ENCODE assay signal across 1 cellular context in genomic region chr19:48398329-48399235, GRCh38.
TF ChIP-seq lines count a peak whose summit lies in the region.

No MANE protein-coding gene starts in this region.

TF ChIP-seq in GM12878, 131 proteins besides CTCF, POLR2A, EP300 and RAD21:
- TF ChIP-seq PML (IDR thresholded peaks at IDR 0.05; ENCODE audit: low read length) (no peak), IKZF2 (IDR thresholded peaks at IDR 0.05) (no peak), TCF12 (IDR thresholded peaks at IDR 0.05; ENCODE audit: low read depth, low read length) (no peak), SMARCA5 (IDR thresholded peaks at IDR 0.05) (0 out of 2 replicates have a peak, but pooled peaks have one; percentile 27), IRF5 (IDR thresholded peaks at IDR 0.05; ENCODE audit: borderline replicate concordance) (no peak), SPI1 (IDR thresholded peaks at IDR 0.05; ENCODE audit: borderline replicate concordance, insufficient read depth, low read depth, low read length) (no peak), BHLHE40 (IDR thresholded peaks at IDR 0.05; ENCODE audit: borderline replicate concordance in 1 of 2, low read depth in 2 of 2, low read length in 1 of 2) (peak in 1 of 2 experiments; percentile 71; a peak in 1 of 4 replicates), ZNF687 (IDR thresholded peaks at IDR 0.05) (peak; percentile 82; the same call in 1 of the 2 replicates), NFYA (IDR thresholded peaks at IDR 0.05; ENCODE audit: borderline replicate concordance, low read depth, low read length) (no peak), CHD1 (IDR thresholded peaks at IDR 0.05; ENCODE audit: low read depth, low read length) (no peak), ELK1 (IDR thresholded peaks at IDR 0.05; ENCODE audit: low read depth, low read length) (no peak), FOXK2 (IDR thresholded peaks at IDR 0.05) (no peak), IKZF1 (conservative IDR thresholded peaks at IDR 0.05) (peak; percentile 89), BACH1 (IDR thresholded peaks at IDR 0.05; ENCODE audit: borderline replicate concordance) (peak; percentile 45), EGR1 (IDR thresholded peaks at IDR 0.05; ENCODE audit: borderline replicate concordance in 1 of 2, low read depth in 2 of 2, low read length in 2 of 2) (peak in 1 of 2 experiments; percentile 68; a peak in 1 of 3 replicates), PAX5 (IDR thresholded peaks at IDR 0.05; ENCODE audit: borderline replicate concordance, low read depth, low read length) (peak; percentile 22; the same call in 1 of the 2 replicates), YY1 (IDR thresholded peaks at IDR 0.05; ENCODE audit: low read depth, low read length) (no peak), TCF7 (IDR thresholded peaks at IDR 0.05; ENCODE audit: borderline replicate concordance) (no peak), CEBPB (IDR thresholded peaks at IDR 0.05; ENCODE audit: borderline replicate concordance in 1 of 2, low read depth in 2 of 2, low read length in 2 of 2) (no peak), ZZZ3 (IDR thresholded peaks at IDR 0.05; ENCODE audit: control insufficient read depth, insufficient read length, low read depth) (no peak), SMC3 (IDR thresholded peaks at IDR 0.05; ENCODE audit: borderline replicate concordance, low read length) (no peak), MAX (IDR thresholded peaks at IDR 0.05; ENCODE audit: low read depth, low read length) (peak; percentile 48; the same call in 1 of the 2 replicates), DPF2 (IDR thresholded peaks at IDR 0.05) (peak; percentile 44; the same call in 1 of the 2 replicates), SMAD1 (IDR thresholded peaks at IDR 0.05; ENCODE audit: low read depth, partially characterized antibody) (no peak), CHD4 (IDR thresholded peaks at IDR 0.05) (no peak), KLF5 (IDR thresholded peaks at IDR 0.05; ENCODE audit: partially characterized antibody) (no peak), LARP7 (IDR thresholded peaks at IDR 0.05) (peak; percentile 46; the same call in 1 of the 2 replicates), PKNOX1 (IDR thresholded peaks at IDR 0.05) (no peak), CBX3 (IDR thresholded peaks at IDR 0.05; ENCODE audit: borderline replicate concordance, low read depth) (no peak), TCF3 (IDR thresholded peaks at IDR 0.05; ENCODE audit: borderline replicate concordance, insufficient read depth, low read depth, low read length) (no peak), GATAD2B (conservative IDR thresholded peaks at IDR 0.05; ENCODE audit: low read depth) (0 out of 2 replicates have a peak, but pooled peaks have one; percentile 34), NKRF (conservative IDR thresholded peaks at IDR 0.05) (0 out of 2 replicates have a peak, but pooled peaks have one; percentile 56), POLR2AphosphoS5 (IDR thresholded peaks at IDR 0.05; ENCODE audit: low read length) (peak; percentile 71; the same call in 1 of the 2 replicates), CREM (IDR thresholded peaks at IDR 0.05; ENCODE audit: low read depth) (no peak), YBX1 (IDR thresholded peaks at IDR 0.05) (no peak), EED (IDR thresholded peaks at IDR 0.05; ENCODE audit: low read depth) (no peak), JUND (IDR thresholded peaks at IDR 0.05; ENCODE audit: low read depth, low read length) (no peak)
